9 cellular contexts compared by ENCODE assay signal in genomic region chr10:8049874-8050560, GRCh38. TPM values are rescaled to one million over a fixed set of nuclear protein-coding genes. Genes with fewer than 3 reads are reported as not detected.
DNase-seq lines count a peak whose midpoint lies in the region; ATAC-seq and TF ChIP-seq lines count a peak whose summit lies in the region.
"Had no signal": no experiment of that assay in that cellular context is flagged by ENCODE, and none has a peak within 500 bp of the region (broad histone marks: within the 10 kb centered on the region; RNA-seq: fewer than 3 reads in every experiment).

No MANE protein-coding gene starts in this region.

- no peaks in the 10 kb centered on the region for H3K36me3 ChIP-seq in CD8-positive, alpha-beta memory T cell (ENCODE audit: insufficient read depth, low read length)

- no peak overlapping the region for H3K27ac ChIP-seq in CD8-positive, alpha-beta memory T cell (ENCODE audit: low read depth, low read length)
- peak overlapping the region; percentile 49 for H3K27ac ChIP-seq in epithelial cell of prostate

- no peak for TF ChIP-seq CTCF in osteocyte (IDR thresholded peaks at IDR 0.05)

- peak overlapping the region; percentile 47 to 83 (median 73) for H3K4me3 Mint-ChIP-seq in CD8-positive, alpha-beta memory T cell
- H3K4me3 Mint-ChIP-seq in osteocyte (ENCODE audit: unreplicated experiment) = peak overlapping the region; percentile 58

- CTCF ChIA-PET in CD8-positive, alpha-beta memory T cell (lab: Charles Lee) = interaction anchor here (0.7 to 1.1 kb wide), 4 partner anchors 8 to 423 kb away, joined by 3 read pairs; no protein-coding TSS in a partner anchor

- POLR2A ChIA-PET in CD8-positive, alpha-beta memory T cell (lab: Charles Lee) = interaction anchor here (0.5 to 1.0 kb wide), 3 partner anchors 10 to 281 kb away, joined by 3 to 6 read pairs (median 5); no protein-coding TSS in a partner anchor

- peaks cover 0 to 7% (median 0%) of the 10 kb centered on the region in 3 donors for H3K36me3 Mint-ChIP-seq in CD8-positive, alpha-beta memory T cell
- H3K36me3 Mint-ChIP-seq in osteocyte (ENCODE audit: unreplicated experiment) = no peaks in the 10 kb centered on the region

- H3K27me3 Mint-ChIP-seq in CD8-positive, alpha-beta memory T cell = peaks cover 63 to 65% of the 10 kb centered on the region in 2 donors
- peaks cover 74% of the 10 kb centered on the region for H3K27me3 Mint-ChIP-seq in osteocyte (ENCODE audit: unreplicated experiment)

- peaks cover 52 to 76% (median 62%) of the 10 kb centered on the region in 3 donors for H3K4me1 Mint-ChIP-seq in CD8-positive, alpha-beta memory T cell
- H3K4me1 Mint-ChIP-seq in osteocyte (ENCODE audit: unreplicated experiment) = peaks cover 36% of the 10 kb centered on the region

- peaks cover 74% of the 10 kb centered on the region for H3K4me1 ChIP-seq in CD8-positive, alpha-beta memory T cell (ENCODE audit: insufficient read depth, low read length)

- H3K9me3 ChIP-seq in CD8-positive, alpha-beta memory T cell (ENCODE audit: low read length) = no peaks in the 10 kb centered on the region

- ATAC-seq in GM18873 (IDR thresholded peaks at IDR 0.05; ENCODE audit: low FRiP score, unreplicated experiment) = no peak

- peaks cover 0 to 4% (median 0%) of the 10 kb centered on the region in 5 donors for H3K9me3 Mint-ChIP-seq in CD8-positive, alpha-beta memory T cell
- no peaks in the 10 kb centered on the region for H3K9me3 Mint-ChIP-seq in osteocyte (ENCODE audit: unreplicated experiment)

- H3K27me3 ChIP-seq in CD8-positive, alpha-beta memory T cell (ENCODE audit: insufficient read depth, low read length, poor library complexity, severe bottlenecking) = peaks cover 81% of the 10 kb centered on the region

- DNase-seq in CD8-positive, alpha-beta memory T cell = no peak
- DNase-seq in NCI-H146 treated with DMSO at 0.1 percent for 48 hours (lab: John Stamatoyannopoulos, UW; ENCODE audit: unreplicated experiment) (peak; percentile 65), epithelial cell of prostate (ENCODE audit: low read depth, low spot score) (no peak), osteocyte (ENCODE audit: extremely low spot score, unreplicated experiment) (peak; percentile 79), NCI-H1092 (lab: John Stamatoyannopoulos, UW) (no peak), DMS114 treated with DMSO at 0.1 percent for 48 hours (lab: John Stamatoyannopoulos, UW; ENCODE audit: unreplicated experiment) (no peak), NCI-H524 (lab: John Stamatoyannopoulos, UW) (no peak)

- H3K27ac Mint-ChIP-seq in CD8-positive, alpha-beta memory T cell = peak overlapping the region in 2 of 8 donors; percentile 54 to 67
- H3K27ac Mint-ChIP-seq in osteocyte (ENCODE audit: unreplicated experiment) = no peak overlapping the region

- peak overlapping the region; percentile 37 for H3K4me3 ChIP-seq in CD8-positive, alpha-beta memory T cell (ENCODE audit: low read length)

RNA-seq across cellular contexts. Expression of gene GATA3, which starts 4.5 kb away (rescaled TPM):
- total RNA-seq in CD8-positive, alpha-beta memory T cell = 10 to 100 TPM; 48.9 to 53.3 TPM
- 58.6 TPM for polyA plus RNA-seq in CD8-positive, alpha-beta memory T cell
- not detected in 2 replicates for total RNA-seq in osteocyte
- total RNA-seq: frontal cortex had no signal

Comparison
In these comparisons a context has a peak if more than half of its experiments do, and no peak if none do; other contexts are left out.
1. DNase-seq: peak in NCI-H146 treated with DMSO at 0.1 percent for 48 hours (single experiment) and osteocyte (single experiment); none in CD8-positive, alpha-beta memory T cell (0 of 5), epithelial cell of prostate (single experiment), NCI-H1092 (single experiment), DMS114 treated with DMSO at 0.1 percent for 48 hours (single experiment) and NCI-H524 (0 of 2).
2. RNA of gene GATA3, which starts 4.5 kb away (total RNA-seq): 48.9 to 53.3 TPM in CD8-positive, alpha-beta memory T cell; not detected in osteocyte; every median in the first group is over 10 times any median in the second.